Comparison of ENCODE assay signal across 26 cellular contexts in the genomic region with DNA sequence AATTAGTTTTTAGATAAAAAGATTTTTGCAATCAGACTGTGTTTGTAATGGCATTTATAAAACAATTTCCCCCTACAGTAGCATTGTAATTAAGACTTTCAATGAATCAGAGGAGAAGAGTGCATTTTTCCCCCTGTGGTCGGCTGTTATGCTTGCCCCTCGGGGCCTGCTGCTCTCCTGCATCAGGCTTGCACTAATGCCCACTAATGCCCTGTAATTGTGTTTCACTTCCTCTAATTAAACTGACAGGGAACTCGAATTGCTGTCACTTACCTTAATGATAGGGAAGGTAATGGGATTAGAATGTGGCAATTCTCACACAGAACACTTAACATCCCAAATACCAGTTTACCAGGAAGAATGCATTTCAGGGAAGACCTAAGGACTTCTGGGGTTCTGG.
DNase-seq lines count a peak whose midpoint lies in the region; ATAC-seq and TF ChIP-seq lines count a peak whose summit lies in the region.
"Had no signal": no experiment of that assay in that cellular context is flagged by ENCODE, and none has a peak within 500 bp of the region (broad histone marks: within the 10 kb centered on the region; RNA-seq: fewer than 3 reads in every experiment).

No MANE protein-coding gene starts in this region.

- H3K4me1 Mint-ChIP-seq in T-helper 17 cell: no peaks in the 10 kb centered on the region
- H3K4me1 Mint-ChIP-seq: activated CD4-positive, alpha-beta memory T cell treated with anti-CD3 and anti-CD28 coated beads, Interleukin-2, amount 10 ng/mL, durations not matched to agents 7 days and 5 days; activated naive CD8-positive, alpha-beta T cell treated with anti-CD3 and anti-CD28 coated beads, Interleukin-2, amount 10 ng/mL, durations not matched to agents 7 days and 5 days had no signal

- H3K36me3 Mint-ChIP-seq in T-helper 17 cell (ENCODE audit: low read depth): no peaks in the 10 kb centered on the region
- H3K36me3 Mint-ChIP-seq: activated naive CD8-positive, alpha-beta T cell treated with anti-CD3 and anti-CD28 coated beads, Interleukin-2, amount 10 ng/mL, durations not matched to agents 7 days and 5 days; CD14-positive monocyte had no signal

- H3K36me3 ChIP-seq in neural cell (ENCODE audit: insufficient read depth, low read length): no peaks in the 10 kb centered on the region
- H3K36me3 ChIP-seq: heart right ventricle, MG63, uterus had no signal

- DNase-seq in ELF-1 (ENCODE audit: low read depth, low spot score) (peak; percentile 44), NCI-H524 (lab: John Stamatoyannopoulos, UW) (peak; percentile 77 to 86), SK-N-DZ (ENCODE audit: low spot score) (peak; percentile 88), SHP77 (lab: John Stamatoyannopoulos, UW) (no peak), T-helper 17 cell (no peak)
- DNase-seq: activated CD4-positive, alpha-beta memory T cell treated with anti-CD3 and anti-CD28 coated beads, Interleukin-2, amount 10 ng/mL, durations not matched to agents 7 days and 5 days; activated CD4-positive, CD25-positive, alpha-beta regulatory T cell treated with anti-CD3 and anti-CD28 coated beads, Interleukin-2, amount 50 U/mL, for 72 hours; activated effector memory CD4-positive, alpha-beta T cell treated with Interleukin-2 at 50 U/mL for 16 hours; activated naive CD8-positive, alpha-beta T cell treated with anti-CD3 and anti-CD28 coated beads, Interleukin-2, amount 10 ng/mL, durations not matched to agents 7 days and 5 days; caudate nucleus; DND-41; heart right ventricle; KBM-7; MG63; NCI-H1436; NCI-H774; psoas muscle; SHP77 treated with DMSO at 0.1 percent for 48 hours; stimulated activated naive CD4-positive, alpha-beta T cell; T-helper 1 cell; uterus had no signal

- H3K27me3 Mint-ChIP-seq in T-helper 17 cell: no peaks in the 10 kb centered on the region
- H3K27me3 Mint-ChIP-seq: activated CD4-positive, alpha-beta memory T cell treated with anti-CD3 and anti-CD28 coated beads, Interleukin-2, amount 10 ng/mL, durations not matched to agents 7 days and 5 days; activated naive CD8-positive, alpha-beta T cell treated with anti-CD3 and anti-CD28 coated beads, Interleukin-2, amount 10 ng/mL, durations not matched to agents 7 days and 5 days had no signal

- ATAC-seq in T-helper 17 cell: no peak
- ATAC-seq in HG02885 (IDR thresholded peaks at IDR 0.05; ENCODE audit: poor library complexity, unreplicated experiment): no peak
- no peak for ATAC-seq in GM19455 (IDR thresholded peaks at IDR 0.05; ENCODE audit: unreplicated experiment)
- ATAC-seq: heart right ventricle, psoas muscle had no signal

- no peak overlapping the region for H3K4me3 Mint-ChIP-seq in T-helper 17 cell
- H3K4me3 Mint-ChIP-seq: activated CD4-positive, alpha-beta memory T cell treated with anti-CD3 and anti-CD28 coated beads, Interleukin-2, amount 10 ng/mL, durations not matched to agents 7 days and 5 days; activated naive CD8-positive, alpha-beta T cell treated with anti-CD3 and anti-CD28 coated beads, Interleukin-2, amount 10 ng/mL, durations not matched to agents 7 days and 5 days; GM23338 had no signal

- no peaks in the 10 kb centered on the region for H3K79me2 ChIP-seq in neural cell (replicated peaks; ENCODE audit: insufficient read depth, low read length)

- H3K4me2 ChIP-seq in neural cell (ENCODE audit: low read length): no peak overlapping the region

- no peak for TF ChIP-seq CTCF in neural cell (IDR thresholded peaks at IDR 0.05; ENCODE audit: poor library complexity, severe bottlenecking)

- no peak overlapping the region for H3K27ac Mint-ChIP-seq in T-helper 17 cell
- H3K27ac Mint-ChIP-seq: activated CD4-positive, alpha-beta memory T cell treated with anti-CD3 and anti-CD28 coated beads, Interleukin-2, amount 10 ng/mL, durations not matched to agents 7 days and 5 days; activated naive CD8-positive, alpha-beta T cell treated with anti-CD3 and anti-CD28 coated beads, Interleukin-2, amount 10 ng/mL, durations not matched to agents 7 days and 5 days; GM23338 had no signal

- H3K4me3 ChIP-seq in neural cell (ENCODE audit: low read length): no peak overlapping the region
- H3K4me3 ChIP-seq: GM23338, heart right ventricle, MG63, psoas muscle, uterus had no signal

- no peak for TF ChIP-seq RAD21 in neural cell (conservative IDR thresholded peaks at IDR 0.05)

- no peak overlapping the region for H3K27ac ChIP-seq in neural cell (ENCODE audit: low read length)
- H3K27ac ChIP-seq: psoas muscle, uterus had no signal

- no peak overlapping the region for H2AFZ ChIP-seq in neural cell (ENCODE audit: low read depth, low read length)
- H2AFZ ChIP-seq: GM23338 had no signal

- H4K20me1 ChIP-seq in neural cell (ENCODE audit: insufficient read depth): no peaks in the 10 kb centered on the region

- H3K9ac ChIP-seq in neural cell (ENCODE audit: low read length): no peak overlapping the region

- H3K9me2 ChIP-seq in neural cell (ENCODE audit: insufficient read depth, low read length): no peaks in the 10 kb centered on the region

- H3K9me3 ChIP-seq in neural cell (ENCODE audit: low read length) (no peaks in the 10 kb centered on the region), T-helper 17 cell (ENCODE audit: control insufficient read depth, low read length, poor library complexity, severe bottlenecking) (no peaks in the 10 kb centered on the region)
- H3K9me3 ChIP-seq: heart right ventricle, MG63, psoas muscle, uterus had no signal

- H3F3A ChIP-seq in neural cell (ENCODE audit: insufficient read depth, low read length, poor library complexity, severe bottlenecking): no peaks in the 10 kb centered on the region

- no peak for TF ChIP-seq EP300 in neural cell (conservative IDR thresholded peaks at IDR 0.05; ENCODE audit: poor library complexity, severe bottlenecking)

- H3K27me3 ChIP-seq in neural cell (ENCODE audit: insufficient read depth, low read depth, low read length): peaks cover 6% of the 10 kb centered on the region
- H3K27me3 ChIP-seq: heart right ventricle, MG63, uterus had no signal

TF ChIP-seq in neural cell, 6 proteins besides CTCF, POLR2A, EP300 and RAD21:
- TF ChIP-seq POLR2AphosphoS5 (IDR thresholded peaks at IDR 0.05) (peak; percentile 49), EZH2 (IDR thresholded peaks at IDR 0.05; ENCODE audit: borderline replicate concordance, insufficient read depth, low read length, poor library complexity, severe bottlenecking) (no peak), TAF1 (IDR thresholded peaks at IDR 0.05; ENCODE audit: low read depth) (no peak)
TF ChIP-seq in neural cell: peak in this region for 1.

Comparison
In these comparisons a context has a peak if more than half of its experiments do, and no peak if none do; other contexts are left out.
1. DNase-seq: peak in ELF-1 (single experiment), NCI-H524 (2 of 2) and SK-N-DZ (single experiment); none in SHP77 (0 of 2) and T-helper 17 cell (0 of 3).